In the genomic region with DNA sequence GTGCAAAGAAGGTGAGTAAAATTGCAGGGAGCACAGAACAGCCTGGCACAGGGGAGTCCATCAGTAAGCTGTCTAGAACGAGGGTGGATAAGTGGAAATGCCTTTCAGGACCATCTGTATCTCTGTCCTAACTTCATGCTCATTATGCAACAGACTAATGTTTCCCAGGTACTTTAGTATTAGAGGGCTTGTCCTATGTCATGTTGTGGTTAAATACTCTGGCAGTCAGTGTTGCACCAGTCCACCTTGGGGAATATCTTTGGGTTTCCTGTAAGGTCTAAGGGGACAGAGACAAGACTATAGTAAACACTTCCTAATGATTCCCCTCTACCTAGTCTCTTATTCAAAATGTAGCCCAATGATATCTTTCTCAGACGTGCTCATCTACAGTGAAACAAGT, we compare ENCODE assay signal across 27 cellular contexts.
"Had no signal": no experiment of that assay in that cellular context is flagged by ENCODE, and none has a peak within 500 bp of the region (broad histone marks: within the 10 kb centered on the region; RNA-seq: fewer than 3 reads in every experiment).

No MANE protein-coding gene starts in this region.

- H3K27me3 ChIP-seq: Peyer's patch had no signal

- H3K27ac Mint-ChIP-seq: activated CD8-positive, alpha-beta T cell treated with anti-CD3 and anti-CD28 coated beads, Interleukin-2, amount 10 ng/mL, durations not matched to agents 7 days and 5 days; activated naive CD4-positive, alpha-beta T cell treated with anti-CD3 and anti-CD28 coated beads, Interleukin-2, amount 50 U/mL, for 24 hours; T-helper 1 cell treated with Interleukin-12 subunit alpha and Interleukin-12 subunit beta and Interleukin-4 antibody, amounts not matched to agents 30 μg/mL and 1 μg/mL, for 36 hours; WTC11 had no signal

- H3K9me3 Mint-ChIP-seq: activated naive CD4-positive, alpha-beta T cell treated with anti-CD3 and anti-CD28 coated beads, Interleukin-2, amount 50 U/mL, for 24 hours; T-helper 1 cell treated with Interleukin-12 subunit alpha and Interleukin-12 subunit beta and Interleukin-4 antibody, amounts not matched to agents 30 μg/mL and 1 μg/mL, for 36 hours; WTC11 had no signal

- H3K4me1 ChIP-seq: Peyer's patch had no signal

- ATAC-seq: activated CD8-positive, alpha-beta T cell treated with anti-CD3 and anti-CD28 coated beads, Interleukin-2, amount 10 ng/mL, durations not matched to agents 7 days and 5 days; WTC11 had no signal

- H3K9me3 ChIP-seq: Peyer's patch had no signal

- FAIRE-seq: colon had no signal

- H3K4me3 Mint-ChIP-seq: activated CD8-positive, alpha-beta T cell treated with anti-CD3 and anti-CD28 coated beads, Interleukin-2, amount 10 ng/mL, durations not matched to agents 7 days and 5 days; activated naive CD4-positive, alpha-beta T cell treated with anti-CD3 and anti-CD28 coated beads, Interleukin-2, amount 50 U/mL, for 24 hours; T-helper 1 cell treated with Interleukin-12 subunit alpha and Interleukin-12 subunit beta and Interleukin-4 antibody, amounts not matched to agents 30 μg/mL and 1 μg/mL, for 36 hours; WTC11 had no signal

- H3K27me3 Mint-ChIP-seq: activated naive CD4-positive, alpha-beta T cell treated with anti-CD3 and anti-CD28 coated beads, Interleukin-2, amount 50 U/mL, for 24 hours had no signal

- H3K4me3 ChIP-seq: Peyer's patch had no signal

- H3K27ac ChIP-seq: Peyer's patch, RWPE1 had no signal

- DNase-seq: activated CD4-positive, alpha-beta T cell treated with anti-CD3 and anti-CD28 coated beads for 48 hours; activated CD4-positive, alpha-beta T cell treated with anti-CD3 and anti-CD28 coated beads, Interleukin-2, amount 50 U/mL, for 4 hours; activated CD4-positive, CD25-positive, alpha-beta regulatory T cell treated with anti-CD3 and anti-CD28 coated beads, Interleukin-2, amount 50 U/mL, for 72 hours; activated CD8-positive, alpha-beta memory T cell treated with anti-CD3 and anti-CD28 coated beads, Interleukin-2, amount 50 U/mL, for 48 hours; activated CD8-positive, alpha-beta T cell treated with anti-CD3 and anti-CD28 coated beads, Interleukin-2, amount 10 ng/mL, durations not matched to agents 7 days and 5 days; activated effector memory CD4-positive, alpha-beta T cell treated with Interleukin-2 at 50 U/mL for 16 hours; activated naive CD4-positive, alpha-beta T cell; activated T-cell treated with anti-CD3 and anti-CD28 coated beads, Interleukin-2, amount 50 U/mL, for 1 hour; cerebellar nuclear complex; MM.1S; NCI-H1105 treated with DMSO at 0.1 percent for 48 hours; NCI-H1436 treated with DMSO at 0.1 percent for 48 hours; NCI-H187 treated with DMSO at 0.1 percent for 48 hours; NCI-H2081 treated with DMSO at 0.1 percent for 48 hours; NCI-H2171; NCI-H2227 treated with DMSO at 0.1 percent for 48 hours; NCI-H446 treated with DMSO at 0.1 percent for 48 hours; NCI-H524 treated with DMSO at 0.1 percent for 48 hours; NCI-H774; NK-92 treated with Interleukin-12 subunit alpha and Interleukin-12 subunit beta, amount 100 ng/mL, for 24 hours; Peyer's patch; SHP77 treated with DMSO at 0.1 percent for 48 hours had no signal
